ENCODE assay signal across 23 cellular contexts in genomic region chrX:10589098-10589497, GRCh38. TPM values are rescaled to one million over a fixed set of nuclear protein-coding genes. Genes with fewer than 3 reads are reported as not detected.
DNase-seq lines count a peak whose midpoint lies in the region; ATAC-seq and TF ChIP-seq lines count a peak whose summit lies in the region.
"Had no signal": no experiment of that assay in that cellular context is flagged by ENCODE, and none has a peak within 500 bp of the region (broad histone marks: within the 10 kb centered on the region; RNA-seq: fewer than 3 reads in every experiment).

No MANE protein-coding gene starts in this region.

- H3K4me2 ChIP-seq in mesendoderm (ENCODE audit: low read length), result no peak overlapping the region
- peak overlapping the region; percentile 83 for H3K4me2 ChIP-seq in smooth muscle cell
- H3K4me2 ChIP-seq: BLaER1 treated with 17β-estradiol and CSF1 and Interleukin-3, amounts not matched to agents 10 nM and 100 nM; PC-9 had no signal

- H3K23ac ChIP-seq in mesendoderm (ENCODE audit: low read length), result no peak overlapping the region

- no peak for DNase-seq in cardiac muscle cell (ENCODE audit: low read depth in 1 of 2, low spot score in 1 of 2)
- no peak for DNase-seq in heart right ventricle
- no peak for DNase-seq in WTC11 (ENCODE audit: low spot score)
- DNase-seq in mesendoderm, result no peak
- DNase-seq in smooth muscle cell (lab: John Stamatoyannopoulos, UW; ENCODE audit: unreplicated experiment), result no peak
- no peak for DNase-seq in stimulated activated effector memory CD8-positive, alpha-beta T cell treated with anti-CD3 and anti-CD28 coated beads, Interleukin-12 subunit alpha, Interleukin-12 subunit beta, amount 100 ng/mL, for 72 hours (ENCODE audit: low spot score in 2 of 2)
- no peak for DNase-seq in NCI-H510A treated with DMSO at 0.1 percent for 48 hours (lab: John Stamatoyannopoulos, UW)
- DNase-seq: CD4-positive, alpha-beta memory T cell; DMS153; KG1; NCI-H1105; NCI-H146; NCI-H2029 treated with DMSO at 0.1 percent for 48 hours; NCI-H2171; NCI-H526; PC-9; SHP77 treated with DMSO at 0.1 percent for 48 hours had no signal

- no peaks in the 10 kb centered on the region for H3K79me1 ChIP-seq in mesendoderm (ENCODE audit: low read length)

- H3K4me1 ChIP-seq in cardiac muscle cell (ENCODE audit: low read depth), result peaks cover 5% of the 10 kb centered on the region
- H3K4me1 ChIP-seq in heart right ventricle, result no peaks in the 10 kb centered on the region
- no peaks in the 10 kb centered on the region for H3K4me1 ChIP-seq in mesendoderm (ENCODE audit: control insufficient read depth, low read depth, low read length)
- H3K4me1 ChIP-seq in smooth muscle cell (ENCODE audit: low read depth), result peaks cover 22% of the 10 kb centered on the region
- H3K4me1 ChIP-seq: BLaER1 treated with 17β-estradiol and CSF1 and Interleukin-3, amounts not matched to agents 10 nM and 100 nM; HAP-1 had no signal

- H3K36me3 ChIP-seq in cardiac muscle cell (no peaks in the 10 kb centered on the region), heart right ventricle (no peaks in the 10 kb centered on the region), mesendoderm (ENCODE audit: control insufficient read depth, insufficient read depth, low read length) (no peaks in the 10 kb centered on the region), smooth muscle cell (ENCODE audit: low read depth) (no peaks in the 10 kb centered on the region)
- H3K36me3 ChIP-seq: BLaER1 treated with 17β-estradiol and CSF1 and Interleukin-3, amounts not matched to agents 10 nM and 100 nM; HAP-1 had no signal

- WGBS in heart right ventricle, 2 donors, result 82 to 94% methylated on average over 6 of the region's 6 CpGs
- WGBS in mesendoderm (ENCODE audit: extremely low coverage, insufficient coverage, low lambda C conversion rate), result no CpG with 5 or more reads among the region's 6 CpGs
- 68% methylated on average over 6 of the region's 6 CpGs for WGBS in smooth muscle cell (ENCODE audit: low lambda C conversion rate)

- no peak overlapping the region for H3K4ac ChIP-seq in mesendoderm (ENCODE audit: low read depth, low read length)

- H3K79me2 ChIP-seq in mesendoderm (ENCODE audit: control insufficient read depth, insufficient read depth, low read length), result no peaks in the 10 kb centered on the region
- H3K79me2 ChIP-seq in smooth muscle cell (ENCODE audit: low read depth), result peaks cover 44% of the 10 kb centered on the region

- H3K9me3 ChIP-seq in cardiac muscle cell (ENCODE audit: low read depth) (no peaks in the 10 kb centered on the region), heart right ventricle (peaks cover 0 to 15% (median 0%) of the 10 kb centered on the region in 11 donors), smooth muscle cell (replicated peaks; ENCODE audit: low read depth) (no peaks in the 10 kb centered on the region)

- peak overlapping the region; percentile 93 for H3K27ac Mint-ChIP-seq in WTC11
- H3K27ac Mint-ChIP-seq in stimulated activated effector memory CD8-positive, alpha-beta T cell treated with anti-CD3 and anti-CD28 coated beads, Interleukin-12 subunit alpha, Interleukin-12 subunit beta, amount 100 ng/mL, for 72 hours, result no peak overlapping the region

- CTCF ChIA-PET in WTC11 (lab: Charles Lee), result no interaction called here

- H3K4me3 ChIP-seq in cardiac muscle cell (no peak overlapping the region), heart right ventricle (no peak overlapping the region), mesendoderm (ENCODE audit: low read length) (no peak overlapping the region), smooth muscle cell (peak overlapping the region; percentile 49)
- H3K4me3 ChIP-seq: BLaER1 treated with 17β-estradiol and CSF1 and Interleukin-3, amounts not matched to agents 10 nM and 100 nM; HAP-1; PC-9 had no signal

- H3K9ac ChIP-seq in mesendoderm (ENCODE audit: low read length) (no peak overlapping the region), smooth muscle cell (ENCODE audit: low read depth) (peak overlapping the region; percentile 83)
- H3K9ac ChIP-seq: BLaER1 treated with 17β-estradiol and CSF1 and Interleukin-3, amounts not matched to agents 10 nM and 100 nM had no signal

- no peak overlapping the region for H3K56ac ChIP-seq in mesendoderm (ENCODE audit: low read length)

- peaks cover 12% of the 10 kb centered on the region for H3K9me3 Mint-ChIP-seq in WTC11
- peaks cover 2% of the 10 kb centered on the region for H3K9me3 Mint-ChIP-seq in stimulated activated effector memory CD8-positive, alpha-beta T cell treated with anti-CD3 and anti-CD28 coated beads, Interleukin-12 subunit alpha, Interleukin-12 subunit beta, amount 100 ng/mL, for 72 hours

- H3K27ac ChIP-seq in cardiac muscle cell (peak overlapping the region; percentile 34), heart right ventricle (no peak overlapping the region), mesendoderm (ENCODE audit: low read depth, low read length) (peak overlapping the region; percentile 45), smooth muscle cell (ENCODE audit: low read depth) (peak overlapping the region; percentile 98)
- H3K27ac ChIP-seq: 22Rv1; BLaER1 treated with 17β-estradiol and CSF1 and Interleukin-3, amounts not matched to agents 10 nM and 100 nM; HL-60; PC-9; RWPE1 had no signal

- H3K36me3 Mint-ChIP-seq in WTC11, result peaks cover 23% of the 10 kb centered on the region
- H3K36me3 Mint-ChIP-seq in stimulated activated effector memory CD8-positive, alpha-beta T cell treated with anti-CD3 and anti-CD28 coated beads, Interleukin-12 subunit alpha, Interleukin-12 subunit beta, amount 100 ng/mL, for 72 hours, result no peaks in the 10 kb centered on the region
- H3K36me3 Mint-ChIP-seq: CD4-positive, alpha-beta memory T cell had no signal

- no peaks in the 10 kb centered on the region for H3F3A ChIP-seq in smooth muscle cell (ENCODE audit: low read depth)

- peak overlapping the region; percentile 28 for H3K18ac ChIP-seq in mesendoderm (ENCODE audit: low read length)

- H2BK120ac ChIP-seq in mesendoderm (ENCODE audit: low read depth, low read length), result no peak overlapping the region

- H2AK5ac ChIP-seq in mesendoderm (ENCODE audit: low read length), result no peak overlapping the region

- no peak overlapping the region for H4K5ac ChIP-seq in mesendoderm (ENCODE audit: low read length)

- POLR2A ChIA-PET in WTC11 (lab: Charles Lee), result no interaction called here

- H4K8ac ChIP-seq in mesendoderm (ENCODE audit: low read depth, low read length), result no peak overlapping the region

- no peaks in the 10 kb centered on the region for H3K27me3 ChIP-seq in cardiac muscle cell
- no peaks in the 10 kb centered on the region for H3K27me3 ChIP-seq in heart right ventricle
- no peaks in the 10 kb centered on the region for H3K27me3 ChIP-seq in mesendoderm (ENCODE audit: insufficient read depth, low read length, poor library complexity)
- no peaks in the 10 kb centered on the region for H3K27me3 ChIP-seq in smooth muscle cell (ENCODE audit: low read depth)

- TF ChIP-seq CTCF in cardiac muscle cell (IDR thresholded peaks at IDR 0.05; ENCODE audit: low read depth, low read length), result no peak
- TF ChIP-seq CTCF in heart right ventricle (IDR thresholded peaks at IDR 0.05), result no peak
- TF ChIP-seq CTCF in WTC11 (IDR thresholded peaks at IDR 0.05), result no peak
- no peak for TF ChIP-seq CTCF in smooth muscle cell (IDR thresholded peaks at IDR 0.05; ENCODE audit: borderline replicate concordance, insufficient read depth, poor library complexity, severe bottlenecking)

- H2BK5ac ChIP-seq in mesendoderm (ENCODE audit: low read length), result no peak overlapping the region

- no peak overlapping the region for H2AFZ ChIP-seq in smooth muscle cell (ENCODE audit: low read depth)
- H2AFZ ChIP-seq: PC-9 had no signal

- ATAC-seq in heart right ventricle (no peak), WTC11 (no peak), HG03196 (IDR thresholded peaks at IDR 0.05; ENCODE audit: unreplicated experiment) (no peak)
- no peak for ATAC-seq in stimulated activated effector memory CD8-positive, alpha-beta T cell treated with anti-CD3 and anti-CD28 coated beads, Interleukin-12 subunit alpha, Interleukin-12 subunit beta, amount 100 ng/mL, for 72 hours

- peaks cover 57% of the 10 kb centered on the region for H3K4me1 Mint-ChIP-seq in WTC11
- no peaks in the 10 kb centered on the region for H3K4me1 Mint-ChIP-seq in stimulated activated effector memory CD8-positive, alpha-beta T cell treated with anti-CD3 and anti-CD28 coated beads, Interleukin-12 subunit alpha, Interleukin-12 subunit beta, amount 100 ng/mL, for 72 hours
- H3K4me1 Mint-ChIP-seq: CD4-positive, alpha-beta memory T cell had no signal

- intact Hi-C loops in heart right ventricle (cut with DNase I), result no loop called here

- H3K4me3 Mint-ChIP-seq in WTC11, result no peak overlapping the region
- no peak overlapping the region for H3K4me3 Mint-ChIP-seq in stimulated activated effector memory CD8-positive, alpha-beta T cell treated with anti-CD3 and anti-CD28 coated beads, Interleukin-12 subunit alpha, Interleukin-12 subunit beta, amount 100 ng/mL, for 72 hours
- H3K4me3 Mint-ChIP-seq: CD4-positive, alpha-beta memory T cell had no signal

- H4K20me1 ChIP-seq in smooth muscle cell (ENCODE audit: low read depth), result no peaks in the 10 kb centered on the region
- H4K20me1 ChIP-seq: BLaER1 treated with 17β-estradiol and CSF1 and Interleukin-3, amounts not matched to agents 10 nM and 100 nM had no signal

- H3K27me3 Mint-ChIP-seq in WTC11 (ENCODE audit: low read depth), result no peaks in the 10 kb centered on the region
- H3K27me3 Mint-ChIP-seq: CD4-positive, alpha-beta memory T cell had no signal

- H2BK15ac ChIP-seq in mesendoderm (replicated peaks; ENCODE audit: low read depth), result no peak overlapping the region

TF ChIP-seq in WTC11, 78 proteins besides CTCF, POLR2A, EP300 and RAD21 (continues in another document):
- TF ChIP-seq SP1 (CRISPR knock-in tag; conservative IDR thresholded peaks at IDR 0.05), result no peak
- no peak for TF ChIP-seq GRHL2 (CRISPR knock-in tag; IDR thresholded peaks at IDR 0.05; ENCODE audit: insufficient replicate concordance, severe bottlenecking)

RNA-seq across cellular contexts. Expression of gene MID1, which starts 31.3 kb away (rescaled TPM):
- total RNA-seq in cardiac muscle cell (41.2 and 63.9 TPM in 2 replicates), heart right ventricle (10 to 100 TPM in 4 of 10 donors, 1 to 10 TPM in 6; 4.5 to 22.6 (median 8.0) TPM), WTC11 (2021) (40.1 to 52.2 TPM (median 45.4 TPM) in 3 replicates), smooth muscle cell (41.1 and 45.2 TPM in 2 replicates)
- polyA plus RNA-seq in cardiac muscle cell (34.6 and 56.1 TPM in 2 replicates), heart right ventricle (1 to 10 TPM; 1.4 to 2.1 TPM), smooth muscle cell (22.6 and 46.6 TPM in 2 replicates)
- polyA plus RNA-seq in mesendoderm (2013, experiment 1 of 2), result 14.1 TPM
- 14.4 TPM for polyA plus RNA-seq in mesendoderm (2013, experiment 2 of 2)
- total RNA-seq: CD4-positive, alpha-beta memory T cell had no signal
- polyA plus RNA-seq: CD4-positive, alpha-beta memory T cell had no signal

Comparison
In these comparisons a context has a peak if more than half of its experiments do, and no peak if none do; other contexts are left out.
1. H3K27ac ChIP-seq: peak in cardiac muscle cell (single experiment), mesendoderm (single experiment) and smooth muscle cell (single experiment); none in heart right ventricle (0 of 10).